Comparison of ENCODE assay signal across 12 cellular contexts in the genomic region with DNA sequence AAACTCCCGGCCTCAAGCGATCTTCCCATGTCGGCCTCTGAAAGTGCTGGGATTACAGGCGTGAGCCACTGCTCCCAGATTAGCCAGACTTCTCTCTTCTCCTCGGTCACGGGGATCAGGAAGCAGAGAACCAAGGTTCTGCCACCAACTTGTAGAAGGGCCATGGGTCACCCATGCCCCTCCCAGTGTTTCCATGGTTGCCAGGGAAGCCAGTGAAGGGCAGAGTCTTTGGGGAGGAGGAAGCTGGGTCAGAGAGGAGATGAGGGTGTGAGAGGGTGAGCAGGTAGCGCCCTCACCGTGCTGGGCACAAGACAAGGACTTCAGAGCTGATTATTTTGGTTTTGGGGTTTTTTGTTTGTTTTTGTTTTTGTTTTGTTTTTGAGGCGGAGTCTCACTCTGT.
DNase-seq lines count a peak whose midpoint lies in the region; ATAC-seq and TF ChIP-seq lines count a peak whose summit lies in the region.
"Had no signal": no experiment of that assay in that cellular context is flagged by ENCODE, and none has a peak within 500 bp of the region (broad histone marks: within the 10 kb centered on the region; RNA-seq: fewer than 3 reads in every experiment).

No MANE protein-coding gene starts in this region.

- H2AFZ ChIP-seq in mammary epithelial cell (ENCODE audit: low read depth, low read length), result no peak overlapping the region

- dilution Hi-C loops in mammary epithelial cell (cut with HindIII; ENCODE audit: low sequenced_read_pairs), result no loop called here

- no peak for DNase-seq in breast epithelium (ENCODE audit: low spot score in 2 of 2)
- no peak for DNase-seq in mammary epithelial cell
- DNase-seq in coronary artery (ENCODE audit: low spot score), result no peak
- peak; percentile 72 to 78 (median 72) for DNase-seq in mucosa of descending colon
- DNase-seq in upper lobe of left lung, result peak in 1 of 2 donors; percentile 91
- DNase-seq in DMS79 (lab: John Stamatoyannopoulos, UW), result no peak
- no peak for DNase-seq in NCI-H748 (lab: John Stamatoyannopoulos, UW; ENCODE audit: unreplicated experiment)
- DNase-seq in stimulated activated CD4-positive, alpha-beta T cell treated with anti-CD3 and anti-CD28 coated beads, Interleukin-1b, Interleukin-23, amount 100 ng/mL, for 48 hours, result no peak
- DNase-seq: activated CD8-positive, alpha-beta memory T cell treated with anti-CD3 and anti-CD28 coated beads, Interleukin-2, amount 50 U/mL, for 48 hours; NCI-H1092; NCI-H82; T-helper 2 cell had no signal

- TF ChIP-seq CTCF in breast epithelium (IDR thresholded peaks at IDR 0.05), result no peak
- TF ChIP-seq CTCF in mammary epithelial cell (conservative IDR thresholded peaks at IDR 0.05 in 1 of 2, IDR thresholded peaks at IDR 0.05 in 1 of 2; ENCODE audit: extremely low read depth in 1 of 2, insufficient read depth in 1 of 2, low read depth in 1 of 2, low read length in 2 of 2), result no peak
- TF ChIP-seq CTCF in coronary artery (IDR thresholded peaks at IDR 0.05), result no peak
- no peak for TF ChIP-seq CTCF in mucosa of descending colon (IDR thresholded peaks at IDR 0.05)
- no peak for TF ChIP-seq CTCF in upper lobe of left lung (IDR thresholded peaks at IDR 0.05)

- no peak overlapping the region for H3K4me2 ChIP-seq in mammary epithelial cell (ENCODE audit: insufficient read depth, low read depth, low read length)

- H3K4me3 ChIP-seq in breast epithelium (no peak overlapping the region), mammary epithelial cell (replicated peaks in 1 of 3; ENCODE audit: insufficient read depth in 1 of 3, low read depth in 2 of 3, low read length in 3 of 3) (no peak overlapping the region), coronary artery (no peak overlapping the region), mucosa of descending colon (no peak overlapping the region), upper lobe of left lung (no peak overlapping the region)

- H3K27me3 ChIP-seq in breast epithelium, result no peaks in the 10 kb centered on the region
- no peaks in the 10 kb centered on the region for H3K27me3 ChIP-seq in mammary epithelial cell (ENCODE audit: insufficient read depth, low read length)
- no peaks in the 10 kb centered on the region for H3K27me3 ChIP-seq in upper lobe of left lung

- CTCF ChIA-PET in mammary epithelial cell (lab: Charles Lee; ENCODE audit: low non-redundant PET), result no interaction called here

- BruUV-seq in mammary epithelial cell (replicated peaks; lab: Mats Ljungman, UMichigan), result no TSS peak

- no peaks in the 10 kb centered on the region for H3K36me3 ChIP-seq in breast epithelium
- no peaks in the 10 kb centered on the region for H3K36me3 ChIP-seq in mammary epithelial cell (ENCODE audit: insufficient read depth, low read length)
- H3K36me3 ChIP-seq in mucosa of descending colon (ENCODE audit: low read depth), result no peaks in the 10 kb centered on the region
- H3K36me3 ChIP-seq in upper lobe of left lung, result no peaks in the 10 kb centered on the region

- TF ChIP-seq EP300 in upper lobe of left lung (IDR thresholded peaks at IDR 0.05), result no peak

- WGBS in mammary epithelial cell (ENCODE audit: low coverage, missing lambda C conversion rate), result 95% methylated on average over 7 of the region's 9 CpGs
- WGBS in upper lobe of left lung, 2 donors, result 65 to 70% methylated on average over 8 to 9 of the region's 9 CpGs

- TF ChIP-seq POLR2A in breast epithelium (IDR thresholded peaks at IDR 0.05) (no peak), upper lobe of left lung (IDR thresholded peaks at IDR 0.05) (peak in 1 of 4 donors; percentile 69)

- no peak overlapping the region for H3K9ac ChIP-seq in mammary epithelial cell (ENCODE audit: insufficient read depth, low read length)

- ATAC-seq in mucosa of descending colon (peak; percentile 76), upper lobe of left lung (ENCODE audit: low FRiP score in 2 of 2) (peak; percentile 52 to 58)

- no peaks in the 10 kb centered on the region for H4K20me1 ChIP-seq in mammary epithelial cell (ENCODE audit: insufficient read depth, low read length)

- H3K79me2 ChIP-seq in mammary epithelial cell (ENCODE audit: insufficient read depth, low read length), result no peaks in the 10 kb centered on the region

- in situ Hi-C loops in mammary epithelial cell (cut with MboI; ENCODE audit: low sequenced_read_pairs in 2 of 2), result no loop called here

- H3K4me1 ChIP-seq in breast epithelium (peaks cover 0 to 5% of the 10 kb centered on the region in 2 donors), mammary epithelial cell (ENCODE audit: insufficient read depth, low read length) (peaks cover 36% of the 10 kb centered on the region), mucosa of descending colon (ENCODE audit: low read depth) (peaks cover 14% of the 10 kb centered on the region), upper lobe of left lung (peaks cover 32 to 66% (median 51%) of the 10 kb centered on the region in 4 donors)

- H3K27ac ChIP-seq in breast epithelium (peak overlapping the region; percentile 34 to 68), mammary epithelial cell (ENCODE audit: insufficient read depth, low read depth, low read length) (no peak overlapping the region), coronary artery (peak overlapping the region; percentile 11 to 60), upper lobe of left lung (peak overlapping the region; percentile 72 to 99 (median 86))

- H3K9me3 ChIP-seq in breast epithelium, result peaks cover 0 to 2% of the 10 kb centered on the region in 2 donors
- peaks cover 28% of the 10 kb centered on the region for H3K9me3 ChIP-seq in mammary epithelial cell (replicated peaks; ENCODE audit: insufficient read depth, low read length)
- peaks cover 4% of the 10 kb centered on the region for H3K9me3 ChIP-seq in mucosa of descending colon
- peaks cover 0 to 1% (median 0%) of the 10 kb centered on the region in 4 donors for H3K9me3 ChIP-seq in upper lobe of left lung

- intact Hi-C loops in breast epithelium (cut with DNase I; ENCODE audit: low total_unique reads) (loop anchor here (5.0 kb wide), 1 partner anchor 978 kb away; no protein-coding TSS in a partner anchor), mammary epithelial cell (cut with micrococcal nuclease) (loop anchor here (5.0 kb wide), 1 partner anchor 83 kb away; no protein-coding TSS in a partner anchor), mucosa of descending colon (cut with DNase I, micrococcal nuclease) (no loop called here)

Comparison
In these comparisons a context has a peak if more than half of its experiments do, and no peak if none do; other contexts are left out.
1. DNase-seq: peak in mucosa of descending colon (3 of 3); none in breast epithelium (0 of 2), mammary epithelial cell (single experiment), coronary artery (single experiment), DMS79 (single experiment), NCI-H748 (single experiment) and stimulated activated CD4-positive, alpha-beta T cell treated with anti-CD3 and anti-CD28 coated beads, Interleukin-1b, Interleukin-23, amount 100 ng/mL, for 48 hours (single experiment).
2. intact Hi-C loops: an anchor here in breast epithelium (5.0 kb wide) and mammary epithelial cell (5.0 kb wide); none called in mucosa of descending colon.